In the genomic region with DNA sequence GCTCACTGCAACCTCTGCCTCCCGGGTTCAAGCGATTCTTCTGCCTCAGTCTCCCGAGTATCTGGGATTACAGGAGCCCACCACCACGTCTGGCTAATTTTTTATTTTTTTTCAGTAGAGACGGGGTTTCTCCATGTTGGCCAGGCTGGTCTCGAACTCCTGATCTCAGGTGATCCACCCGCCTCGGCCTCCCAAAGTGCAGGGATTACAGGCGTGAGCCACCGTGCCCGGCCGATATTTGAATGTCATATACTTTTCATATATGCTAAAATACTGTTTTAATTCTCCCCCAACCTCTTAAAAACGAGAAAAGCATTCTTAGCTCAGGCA, we compare ENCODE assay signal across 8 cellular contexts. TPM values are rescaled to one million over a fixed set of nuclear protein-coding genes. Genes with fewer than 3 reads are reported as not detected.
DNase-seq lines count a peak whose midpoint lies in the region; ATAC-seq and TF ChIP-seq lines count a peak whose summit lies in the region.
"Not testable (repeated sequence)": the region's sequence is repeated elsewhere in the genome, so short reads cannot be mapped to it uniquely, and the experiment has no call there.

No MANE protein-coding gene starts in this region.

- H3K4me1 ChIP-seq in OCI-LY3 (ENCODE audit: low read length) (peaks cover 10% of the 10 kb centered on the region), mucosa of stomach (ENCODE audit: control insufficient read depth, insufficient read depth, low read length) (peaks cover 24% of the 10 kb centered on the region)
- H3K4me1 ChIP-seq in cardiac muscle cell (ENCODE audit: low read depth); aorta (ENCODE audit: control insufficient read depth in 1 of 2, insufficient read depth in 2 of 2, low read length in 2 of 2): not testable (repeated sequence)

- peaks cover 22% of the 10 kb centered on the region for H3K27me3 Mint-ChIP-seq in activated T-cell treated with anti-CD3 and anti-CD28 coated beads, Interleukin-2, amount 50 U/mL, for 24 hours
- peaks cover 11% of the 10 kb centered on the region for H3K27me3 Mint-ChIP-seq in chondrocyte (ENCODE audit: low read depth)

- H3K27me3 ChIP-seq in OCI-LY3 (ENCODE audit: low read depth, low read length); aorta (ENCODE audit: control insufficient read depth in 1 of 2, insufficient read depth in 2 of 2, low read length in 1 of 2): not testable (repeated sequence)
- H3K27me3 ChIP-seq in cardiac muscle cell: peaks cover 52% of the 10 kb centered on the region
- peaks cover 31% of the 10 kb centered on the region for H3K27me3 ChIP-seq in mucosa of stomach (ENCODE audit: control insufficient read depth, insufficient read depth, low read length)

- not testable (repeated sequence) for TF ChIP-seq CTCF in GM12865 (IDR thresholded peaks at IDR 0.05; ENCODE audit: insufficient read depth, low read depth, low read length, missing control alignments); OCI-LY3 (IDR thresholded peaks at IDR 0.05; ENCODE audit: low read depth, low read length); chondrocyte (IDR thresholded peaks at IDR 0.05); cardiac muscle cell (IDR thresholded peaks at IDR 0.05; ENCODE audit: low read depth, low read length)

- DNase-seq in GM12865 (ENCODE audit: low read depth); activated T-cell treated with anti-CD3 and anti-CD28 coated beads, Interleukin-2, amount 50 U/mL, for 24 hours; chondrocyte (ENCODE audit: low spot score); cardiac muscle cell (ENCODE audit: low read depth in 1 of 2, low spot score in 1 of 2); skeletal muscle cell (ENCODE audit: low read depth); aorta: not testable (repeated sequence)

- peak overlapping the region; percentile 79 for H3K4me2 ChIP-seq in OCI-LY3 (ENCODE audit: low read length)

- H3K36me3 Mint-ChIP-seq in activated T-cell treated with anti-CD3 and anti-CD28 coated beads, Interleukin-2, amount 50 U/mL, for 24 hours (ENCODE audit: low read depth): peaks cover 14% of the 10 kb centered on the region
- not testable (repeated sequence) for H3K36me3 Mint-ChIP-seq in chondrocyte (ENCODE audit: low read depth)

- H3K4me3 ChIP-seq in GM12865 (ENCODE audit: low read depth, low read length): peak overlapping the region; percentile 83
- peak overlapping the region; percentile 98 for H3K4me3 ChIP-seq in OCI-LY3 (ENCODE audit: low read length)
- peak overlapping the region; percentile 79 for H3K4me3 ChIP-seq in cardiac muscle cell
- H3K4me3 ChIP-seq in mucosa of stomach (ENCODE audit: low read length): peak overlapping the region; percentile 55
- peak overlapping the region; percentile 82 for H3K4me3 ChIP-seq in skeletal muscle cell (ENCODE audit: low read depth, low read length)
- peak overlapping the region; percentile 12 to 76 for H3K4me3 ChIP-seq in aorta (ENCODE audit: low read length in 2 of 2)

- H3K4me3 Mint-ChIP-seq in activated T-cell treated with anti-CD3 and anti-CD28 coated beads, Interleukin-2, amount 50 U/mL, for 24 hours: peak overlapping the region; percentile 69
- peak overlapping the region; percentile 67 for H3K4me3 Mint-ChIP-seq in chondrocyte (ENCODE audit: unreplicated experiment)

- intact Hi-C loops in aorta (cut with DNase I): not testable (repeated sequence)

- peak overlapping the region; percentile 44 for H3K27ac Mint-ChIP-seq in activated T-cell treated with anti-CD3 and anti-CD28 coated beads, Interleukin-2, amount 50 U/mL, for 24 hours
- H3K27ac Mint-ChIP-seq in chondrocyte (ENCODE audit: unreplicated experiment): peak overlapping the region; percentile 76

- peaks cover 36% of the 10 kb centered on the region for H3K79me2 ChIP-seq in OCI-LY3 (ENCODE audit: low read length)

- peaks cover 39% of the 10 kb centered on the region for H3K4me1 Mint-ChIP-seq in activated T-cell treated with anti-CD3 and anti-CD28 coated beads, Interleukin-2, amount 50 U/mL, for 24 hours (ENCODE audit: low read depth)
- peaks cover 28% of the 10 kb centered on the region for H3K4me1 Mint-ChIP-seq in chondrocyte (ENCODE audit: low read depth)

- H3K27ac ChIP-seq in OCI-LY3 (ENCODE audit: low read length): peak overlapping the region; percentile 91
- H3K27ac ChIP-seq in cardiac muscle cell; aorta (ENCODE audit: low read depth in 1 of 2, low read length in 2 of 2): not testable (repeated sequence)

- not testable (repeated sequence) for H3K36me3 ChIP-seq in OCI-LY3 (replicated peaks; ENCODE audit: low read depth, low read length); cardiac muscle cell; mucosa of stomach (ENCODE audit: control insufficient read depth, insufficient read depth, low read length); aorta (ENCODE audit: control insufficient read depth in 1 of 2, insufficient read depth in 2 of 2, low read length in 1 of 2)

- ATAC-seq in aorta (ENCODE audit: low FRiP score): not testable (repeated sequence)

- not testable (repeated sequence) for H3K9me3 Mint-ChIP-seq in activated T-cell treated with anti-CD3 and anti-CD28 coated beads, Interleukin-2, amount 50 U/mL, for 24 hours; chondrocyte (ENCODE audit: low read depth)

- H3K9me3 ChIP-seq in OCI-LY3 (ENCODE audit: insufficient read depth, low read length); cardiac muscle cell (ENCODE audit: low read depth); mucosa of stomach (ENCODE audit: control insufficient read depth, low read length); aorta (ENCODE audit: control insufficient read depth, low read length): not testable (repeated sequence)

- H2AFZ ChIP-seq in OCI-LY3 (ENCODE audit: low read depth, low read length): not testable (repeated sequence)

- WGBS in aorta, 2 donors: 46 to 49% methylated on average over 13 of the region's 13 CpGs

- H3K9ac ChIP-seq in OCI-LY3 (ENCODE audit: low read length) (peak overlapping the region; percentile 99), mucosa of stomach (ENCODE audit: low read length) (peak overlapping the region; percentile 87)

- H4K20me1 ChIP-seq in OCI-LY3 (ENCODE audit: insufficient read depth, low read length): peaks cover 22% of the 10 kb centered on the region

RNA-seq across cellular contexts. Expression of a gene that starts 1.1 kb away (rescaled TPM):
- total RNA-seq in chondrocyte: 15.3 to 17.6 TPM (median 17.6 TPM) in 3 replicates
- 11.4 and 18.4 TPM in 2 replicates for total RNA-seq in cardiac muscle cell
- 10.6 and 11.1 TPM in 2 replicates for polyA plus RNA-seq in cardiac muscle cell
- 1 to 10 TPM; 8.6 to 9.7 TPM for total RNA-seq in aorta
- 1 to 10 TPM; 1.3 to 1.9 TPM for polyA plus RNA-seq in aorta

RNA-seq across cellular contexts. Expression of a gene that starts 24.9 kb away (rescaled TPM):
- total RNA-seq in chondrocyte: 27.7 to 29.5 TPM (median 29.5 TPM) in 3 replicates
- total RNA-seq in cardiac muscle cell: 40.9 and 42.9 TPM in 2 replicates
- 25.8 and 27.1 TPM in 2 replicates for polyA plus RNA-seq in cardiac muscle cell
- 10 to 100 TPM; 26.7 to 32.2 TPM for total RNA-seq in aorta
- polyA plus RNA-seq in aorta: 10 to 100 TPM in 1 of 2 donors, 1 to 10 TPM in 1; 7.6 to 21.6 TPM

Comparison
In these comparisons a context has a peak if more than half of its experiments do, and no peak if none do; other contexts are left out.
1. H3K4me3 ChIP-seq: peak in every context shown above with its lines; median percentile 98 in OCI-LY3; 83 in GM12865; 82 in skeletal muscle cell; 79 in cardiac muscle cell; 55 in mucosa of stomach; 44 in aorta.